Comparison of ENCODE assay signal across 8 cellular contexts in the genomic region with DNA sequence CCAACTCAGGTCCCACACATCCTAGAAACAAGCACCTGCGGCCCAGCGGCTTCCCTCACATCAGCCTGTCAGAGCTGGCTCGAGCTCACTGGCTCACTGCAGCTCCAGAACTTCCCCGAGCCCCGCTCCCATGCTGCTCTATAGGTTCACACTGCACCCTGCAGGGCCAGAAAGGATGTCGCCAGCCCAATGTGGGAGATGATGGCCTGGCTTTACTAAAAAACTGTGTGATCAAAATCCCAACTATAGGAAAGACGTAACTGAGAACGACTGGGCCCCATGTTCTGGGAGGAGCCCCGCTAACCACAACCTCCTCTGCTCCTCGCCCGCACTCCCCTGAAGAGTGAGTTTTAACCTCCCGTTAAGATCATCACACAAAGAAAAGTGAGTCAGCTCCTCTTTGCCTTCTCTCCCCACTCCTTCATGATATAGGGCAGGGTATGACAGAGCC. TPM values are rescaled to one million over a fixed set of nuclear protein-coding genes. Genes with fewer than 3 reads are reported as not detected.
DNase-seq lines count a peak whose midpoint lies in the region; ATAC-seq, FAIRE-seq and TF ChIP-seq lines count a peak whose summit lies in the region.

No MANE protein-coding gene starts in this region.

- H3K9me3 Mint-ChIP-seq in CD8-positive, alpha-beta T cell = no peaks in the 10 kb centered on the region
- H3K9me3 Mint-ChIP-seq in activated CD4-positive, alpha-beta T cell treated with anti-CD3 and anti-CD28 coated beads, Interleukin-2, amount 10 ng/mL, durations not matched to agents 24 days and 14 days = no peaks in the 10 kb centered on the region

- 41 to 61% (median 54%) methylated on average over 12 of the region's 12 CpGs for WGBS in small intestine, 3 donors
- 54 to 73% (median 66%) methylated on average over 7 to 12 of the region's 12 CpGs for WGBS in adrenal gland, 4 donors

- H3K36me3 ChIP-seq in CD8-positive, alpha-beta T cell (ENCODE audit: insufficient read depth, low read length) = peaks cover 10% of the 10 kb centered on the region
- H3K36me3 ChIP-seq in colonic mucosa (no peaks in the 10 kb centered on the region), small intestine (ENCODE audit: control insufficient read depth in 2 of 2, insufficient read depth in 2 of 2, low read length in 2 of 2) (peaks cover 6 to 17% of the 10 kb centered on the region in 2 donors), adrenal gland (replicated peaks in 1 of 2) (peaks cover 0 to 30% of the 10 kb centered on the region in 2 donors)

- peak overlapping the region; percentile 97 for H3K27ac Mint-ChIP-seq in CD8-positive, alpha-beta T cell
- H3K27ac Mint-ChIP-seq in activated CD4-positive, alpha-beta T cell treated with anti-CD3 and anti-CD28 coated beads, Interleukin-2, amount 10 ng/mL, durations not matched to agents 24 days and 14 days = peak overlapping the region; percentile 94

- H3K4me1 Mint-ChIP-seq in CD8-positive, alpha-beta T cell (ENCODE audit: low read depth) = peaks cover 76% of the 10 kb centered on the region
- H3K4me1 Mint-ChIP-seq in activated CD4-positive, alpha-beta T cell treated with anti-CD3 and anti-CD28 coated beads, Interleukin-2, amount 10 ng/mL, durations not matched to agents 24 days and 14 days = peaks cover 62% of the 10 kb centered on the region

- peak overlapping the region; percentile 51 for H3K4me3 ChIP-seq in CD8-positive, alpha-beta T cell (ENCODE audit: low read depth, low read length)
- no peak overlapping the region for H3K4me3 ChIP-seq in colonic mucosa
- peak overlapping the region in 1 of 2 donors; percentile 25 for H3K4me3 ChIP-seq in small intestine (ENCODE audit: low read depth in 1 of 2, low read length in 2 of 2)
- no peak overlapping the region for H3K4me3 ChIP-seq in adrenal gland

- FAIRE-seq in small intestine (lab: Jason Lieb, UNC) = no peak

- H3K4me1 ChIP-seq in CD8-positive, alpha-beta T cell (ENCODE audit: insufficient read depth, low read length) = peaks cover 68% of the 10 kb centered on the region
- H3K4me1 ChIP-seq in colonic mucosa (peaks cover 41% of the 10 kb centered on the region), small intestine (ENCODE audit: control insufficient read depth in 2 of 2, insufficient read depth in 1 of 2, low read depth in 1 of 2, low read length in 1 of 2) (peaks cover 19 to 28% of the 10 kb centered on the region in 2 donors), adrenal gland (replicated peaks in 1 of 2) (peaks cover 23 to 79% of the 10 kb centered on the region in 2 donors)

- H3K27me3 ChIP-seq in CD8-positive, alpha-beta T cell (ENCODE audit: insufficient read depth, low read length) = no peaks in the 10 kb centered on the region
- H3K27me3 ChIP-seq in colonic mucosa (no peaks in the 10 kb centered on the region), small intestine (ENCODE audit: control insufficient read depth in 2 of 2, insufficient read depth in 2 of 2, low read length in 2 of 2) (no peaks in the 10 kb centered on the region), adrenal gland (no peaks in the 10 kb centered on the region)

- no peaks in the 10 kb centered on the region for H3K27me3 Mint-ChIP-seq in CD8-positive, alpha-beta T cell (ENCODE audit: low read depth)
- peaks cover 2% of the 10 kb centered on the region for H3K27me3 Mint-ChIP-seq in activated CD4-positive, alpha-beta T cell treated with anti-CD3 and anti-CD28 coated beads, Interleukin-2, amount 10 ng/mL, durations not matched to agents 24 days and 14 days

- H3K27ac ChIP-seq in CD8-positive, alpha-beta T cell (ENCODE audit: low read depth, low read length) = peak overlapping the region; percentile 84
- H3K27ac ChIP-seq in colonic mucosa (peak overlapping the region; percentile 9), small intestine (ENCODE audit: low read depth in 1 of 2, low read length in 1 of 2) (peak overlapping the region; percentile 69 to 89), adrenal gland (peak overlapping the region in 2 of 5 donors; percentile 10 to 28)

- CTCF ChIA-PET in CD8-positive, alpha-beta T cell (lab: Charles Lee) = interaction anchor here (0.7 to 3.3 kb wide), 18 partner anchors 9 to 193 kb away, joined by 3 to 25 read pairs (median 4); partner anchors contain the start of genes MED22, RPL7A and SURF1

- no peak for TF ChIP-seq POLR2A in adrenal gland (IDR thresholded peaks at IDR 0.05)

- H3K9ac ChIP-seq in colonic mucosa (ENCODE audit: low read depth in 2 of 2, low read length in 2 of 2) = peak overlapping the region; percentile 6 to 32

- peak overlapping the region; percentile 77 for H3K4me3 Mint-ChIP-seq in CD8-positive, alpha-beta T cell
- H3K4me3 Mint-ChIP-seq in activated CD4-positive, alpha-beta T cell treated with anti-CD3 and anti-CD28 coated beads, Interleukin-2, amount 10 ng/mL, durations not matched to agents 24 days and 14 days = peak overlapping the region; percentile 84

- POLR2A ChIA-PET in CD8-positive, alpha-beta T cell (lab: Charles Lee) = interaction anchor here (0.5 to 2.8 kb wide), 8 partner anchors 11 to 340 kb away, joined by 3 to 34 read pairs (median 5); partner anchors contain the start of genes CACFD1, GTF3C5, MED22 and RPL7A

- DNase-seq in CD8-positive, alpha-beta T cell = peak; percentile 28 to 84 (median 71)
- peak; percentile 87 for DNase-seq in activated CD4-positive, alpha-beta T cell treated with anti-CD3 and anti-CD28 coated beads, Interleukin-2, amount 10 ng/mL, durations not matched to agents 24 days and 14 days
- DNase-seq in colonic mucosa = no peak
- DNase-seq in small intestine = no peak
- DNase-seq in dermis blood vessel endothelial cell = no peak
- no peak for DNase-seq in adrenal gland
- no peak for DNase-seq in NCI-H526 treated with DMSO at 0.1 percent for 48 hours (lab: John Stamatoyannopoulos, UW)

- no peak for TF ChIP-seq CTCF in CD8-positive, alpha-beta T cell (IDR thresholded peaks at IDR 0.05)
- TF ChIP-seq CTCF in colonic mucosa (IDR thresholded peaks at IDR 0.05) (no peak), adrenal gland (IDR thresholded peaks at IDR 0.05) (no peak)

- peak; percentile 51 for ATAC-seq in CD8-positive, alpha-beta T cell
- no peak for ATAC-seq in HG03108 (IDR thresholded peaks at IDR 0.05; ENCODE audit: unreplicated experiment)

- H3K9me3 ChIP-seq in CD8-positive, alpha-beta T cell (ENCODE audit: low read length) = no peaks in the 10 kb centered on the region
- H3K9me3 ChIP-seq in colonic mucosa (no peaks in the 10 kb centered on the region), small intestine (ENCODE audit: control insufficient read depth, low read depth) (no peaks in the 10 kb centered on the region), adrenal gland (replicated peaks in 1 of 3) (no peaks in the 10 kb centered on the region)

- peaks cover 52% of the 10 kb centered on the region for H3K36me3 Mint-ChIP-seq in CD8-positive, alpha-beta T cell
- peaks cover 70% of the 10 kb centered on the region for H3K36me3 Mint-ChIP-seq in activated CD4-positive, alpha-beta T cell treated with anti-CD3 and anti-CD28 coated beads, Interleukin-2, amount 10 ng/mL, durations not matched to agents 24 days and 14 days (ENCODE audit: low read depth)

- intact Hi-C loops in CD8-positive, alpha-beta T cell (cut with DNase I, micrococcal nuclease) = loop anchor here (1.0 to 5.0 kb wide), 6 partner anchors 15 to 185 kb away; partner anchors contain the start of genes SURF1 (in 2 of the 2), SURF2 (in 2 of the 2), SURF6 (in 2 of the 2) and MED22 (in 1 of the 2)
- intact Hi-C loops in activated CD4-positive, alpha-beta T cell treated with anti-CD3 and anti-CD28 coated beads, Interleukin-2, amount 10 ng/mL, durations not matched to agents 24 days and 14 days (cut with micrococcal nuclease) = loop anchor here (1.0 to 5.0 kb wide), 6 partner anchors 15 to 224 kb away; partner anchors contain the start of genes MED22, RPL7A, SURF1 and SURF2
- intact Hi-C loops in colonic mucosa (cut with DNase I) = no loop called here
- intact Hi-C loops in adrenal gland (cut with DNase I) = no loop called here

RNA-seq across cellular contexts. Expression of gene SURF4, which starts 4.6 kb away (rescaled TPM):
- total RNA-seq in CD8-positive, alpha-beta T cell = 100 to 1,000 TPM; 228 TPM
- total RNA-seq in activated CD4-positive, alpha-beta T cell treated with anti-CD3 and anti-CD28 coated beads, Interleukin-2, amount 10 ng/mL, durations not matched to agents 24 days and 14 days = 235 and 240 TPM in 2 replicates
- total RNA-seq in colonic mucosa (100 to 1,000 TPM; 176 to 267 TPM), dermis blood vessel endothelial cell (370 and 397 TPM in 2 replicates), adrenal gland (100 to 1,000 TPM; 157 to 340 (median 177) TPM)
- polyA plus RNA-seq in small intestine (100 to 1,000 TPM in 2 of 3 donors, 10 to 100 TPM in 1; 84.1 to 285 (median 115) TPM), adrenal gland (100 to 1,000 TPM in 1 of 3 donors, 10 to 100 TPM in 2; 43.4 to 285 (median 53.4) TPM)

RNA-seq across cellular contexts. Expression of gene STKLD1, which starts 4.9 kb away (rescaled TPM):
- 1 to 10 TPM in 1 of 2 experiments, under 1 TPM in 1; 0.92 to 1.8 TPM for total RNA-seq in CD8-positive, alpha-beta T cell
- total RNA-seq in activated CD4-positive, alpha-beta T cell treated with anti-CD3 and anti-CD28 coated beads, Interleukin-2, amount 10 ng/mL, durations not matched to agents 24 days and 14 days = 0.16 and 0.33 TPM in 2 replicates
- total RNA-seq in colonic mucosa = under 1 TPM in 1 of 2 donors, not detected in 1; 0.45 TPM
- 1 to 10 TPM in 2 of 3 donors, under 1 TPM in 1; 0.79 to 8.1 (median 3.5) TPM for polyA plus RNA-seq in small intestine
- 0.47 and 1.2 TPM in 2 replicates for total RNA-seq in dermis blood vessel endothelial cell
- 1 to 10 TPM in 5 of 8 donors, under 1 TPM in 1, not detected in 2; 0.71 to 3.2 (median 1.6) TPM for total RNA-seq in adrenal gland
- polyA plus RNA-seq in adrenal gland = 1 to 10 TPM; 2.4 to 5.2 (median 4.8) TPM

RNA-seq across cellular contexts. Expression of gene SURF2, which starts 14.9 kb away (rescaled TPM):
- 10 to 100 TPM; 18.6 to 21.9 TPM for total RNA-seq in CD8-positive, alpha-beta T cell
- total RNA-seq in activated CD4-positive, alpha-beta T cell treated with anti-CD3 and anti-CD28 coated beads, Interleukin-2, amount 10 ng/mL, durations not matched to agents 24 days and 14 days = 28.5 and 29.3 TPM in 2 replicates
- total RNA-seq in colonic mucosa (10 to 100 TPM in 1 of 2 donors, 1 to 10 TPM in 1; 9.4 to 18.7 TPM), dermis blood vessel endothelial cell (11.2 and 11.7 TPM in 2 replicates), adrenal gland (10 to 100 TPM; 13.4 to 29.2 (median 20.5) TPM)
- polyA plus RNA-seq in small intestine (10 to 100 TPM; 30.3 to 66.0 (median 54.9) TPM), adrenal gland (10 to 100 TPM; 19.9 to 53.0 (median 41.4) TPM)

RNA-seq across cellular contexts. Expression of gene SURF1, which starts 15.0 kb away (rescaled TPM):
- total RNA-seq in CD8-positive, alpha-beta T cell = 10 to 100 TPM; 34.3 to 36.8 TPM
- total RNA-seq in activated CD4-positive, alpha-beta T cell treated with anti-CD3 and anti-CD28 coated beads, Interleukin-2, amount 10 ng/mL, durations not matched to agents 24 days and 14 days = 29.8 and 33.2 TPM in 2 replicates
- total RNA-seq in colonic mucosa (10 to 100 TPM; 63.3 to 66.7 TPM), dermis blood vessel endothelial cell (15.3 and 31.1 TPM in 2 replicates), adrenal gland (100 to 1,000 TPM in 1 of 8 donors, 10 to 100 TPM in 7; 53.0 to 111 (median 72.8) TPM)
- polyA plus RNA-seq in small intestine (10 to 100 TPM; 83.3 to 94.4 (median 87.5) TPM), adrenal gland (10 to 100 TPM; 55.7 to 96.3 (median 79.9) TPM)

RNA-seq across cellular contexts. Expression of gene RPL7A, which starts 23.3 kb away (rescaled TPM):
- 1,000 to 10,000 TPM; 2,612 to 2,623 TPM for total RNA-seq in CD8-positive, alpha-beta T cell
- total RNA-seq in activated CD4-positive, alpha-beta T cell treated with anti-CD3 and anti-CD28 coated beads, Interleukin-2, amount 10 ng/mL, durations not matched to agents 24 days and 14 days = 2,650 and 2,658 TPM in 2 replicates
- total RNA-seq in colonic mucosa (1,000 to 10,000 TPM; 1,628 to 2,136 TPM), dermis blood vessel endothelial cell (1,936 and 2,833 TPM in 2 replicates), adrenal gland (1,000 to 10,000 TPM; 1,947 to 3,128 (median 2,296) TPM)
- polyA plus RNA-seq in small intestine (1,000 to 10,000 TPM; 1,890 to 3,725 (median 3,312) TPM), adrenal gland (1,000 to 10,000 TPM; 1,875 to 3,598 (median 2,830) TPM)

Comparison
In these comparisons a context has a peak if more than half of its experiments do, and no peak if none do; other contexts are left out.
1. DNase-seq: peak in CD8-positive, alpha-beta T cell (7 of 7) and activated CD4-positive, alpha-beta T cell treated with anti-CD3 and anti-CD28 coated beads, Interleukin-2, amount 10 ng/mL, durations not matched to agents 24 days and 14 days (single experiment); none in colonic mucosa (single experiment), small intestine (single experiment), dermis blood vessel endothelial cell (single experiment), adrenal gland (0 of 7) and NCI-H526 treated with DMSO at 0.1 percent for 48 hours (single experiment).
2. intact Hi-C loops: an anchor here in CD8-positive, alpha-beta T cell (1.0 to 5.0 kb wide) and activated CD4-positive, alpha-beta T cell treated with anti-CD3 and anti-CD28 coated beads, Interleukin-2, amount 10 ng/mL, durations not matched to agents 24 days and 14 days (1.0 to 5.0 kb wide); none called in colonic mucosa and adrenal gland.